ENCODE assay signal across 11 cellular contexts in the genomic region with DNA sequence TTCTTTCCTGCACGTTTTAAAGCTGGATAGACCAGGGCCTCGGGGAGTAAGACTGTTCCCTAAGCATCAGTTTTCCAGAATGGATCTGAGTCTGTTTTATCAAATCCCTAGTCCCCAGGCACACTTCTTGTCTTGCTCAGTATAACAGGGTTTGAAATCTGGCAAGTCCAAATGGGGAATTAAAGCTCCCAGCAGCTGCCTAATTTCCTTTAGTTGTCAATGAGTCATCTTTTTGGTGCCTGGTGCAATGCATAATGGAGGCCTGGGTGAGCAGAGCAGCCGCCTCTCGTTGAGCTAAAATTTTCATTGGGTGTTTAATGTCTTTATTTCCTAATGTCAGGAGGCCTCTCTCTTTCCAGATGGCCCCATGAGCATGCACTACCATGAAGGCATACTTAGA.
A peak's percentile ranks its signal among the peaks of the same experiment; 100 is the strongest.
DNase-seq lines count a peak whose midpoint lies in the region; ATAC-seq and TF ChIP-seq lines count a peak whose summit lies in the region.
"Had no signal": no experiment of that assay in that cellular context is flagged by ENCODE, and none has a peak within 500 bp of the region (broad histone marks: within the 10 kb centered on the region; RNA-seq: fewer than 3 reads in every experiment).

No MANE protein-coding gene starts in this region.

- no peak overlapping the region for H3K27ac ChIP-seq in SJCRH30
- H3K27ac ChIP-seq in WERI-Rb-1, result no peak overlapping the region
- H3K27ac ChIP-seq: VCaP had no signal

- H3K27me3 ChIP-seq in SJCRH30 (no peaks in the 10 kb centered on the region), WERI-Rb-1 (ENCODE audit: insufficient read depth, low read depth, severe bottlenecking) (no peaks in the 10 kb centered on the region)

- peak; percentile 84 for ATAC-seq in Right ventricle myocardium superior (ENCODE audit: poor library complexity)
- ATAC-seq in HG03354 (IDR thresholded peaks at IDR 0.05; ENCODE audit: poor library complexity, severe bottlenecking, unreplicated experiment), result no peak
- ATAC-seq: activated T-cell treated with anti-CD3 and anti-CD28 coated beads, Interleukin-2, amount 50 U/mL, for 4 hours had no signal

- H3K36me3 ChIP-seq in SJCRH30, result no peaks in the 10 kb centered on the region
- no peaks in the 10 kb centered on the region for H3K36me3 ChIP-seq in WERI-Rb-1

- H3K4me1 ChIP-seq in SJCRH30, result peaks cover 17% of the 10 kb centered on the region

- TF ChIP-seq CTCF in WERI-Rb-1 (IDR thresholded peaks at IDR 0.05; ENCODE audit: low read depth, low read length), result no peak

- intact Hi-C loops in Right ventricle myocardium superior (cut with DNase I), result no loop called here
- intact Hi-C loops in cardiac septum (cut with DNase I), result no loop called here

- H3K4me3 ChIP-seq in SJCRH30 (no peak overlapping the region), WERI-Rb-1 (ENCODE audit: low read depth, low read length) (no peak overlapping the region)
- H3K4me3 ChIP-seq: lung had no signal

- H3K9me3 ChIP-seq in SJCRH30 (replicated peaks) (no peaks in the 10 kb centered on the region), WERI-Rb-1 (ENCODE audit: severe bottlenecking) (no peaks in the 10 kb centered on the region)

- no peak for DNase-seq in Right ventricle myocardium superior
- DNase-seq in cardiac septum (ENCODE audit: low spot score), result no peak
- peak; percentile 45 to 74 for DNase-seq in SJCRH30
- DNase-seq in glomerular visceral epithelial cell (ENCODE audit: extremely low spot score), result peak; percentile 6
- DNase-seq in WERI-Rb-1, result no peak
- DNase-seq in NCI-H2227 treated with DMSO at 0.1 percent for 48 hours (lab: John Stamatoyannopoulos, UW), result no peak
- no peak for DNase-seq in activated effector memory CD4-positive, alpha-beta T cell treated with Interleukin-2 at 50 U/mL for 16 hours
- DNase-seq: activated T-cell treated with anti-CD3 and anti-CD28 coated beads, Interleukin-2, amount 50 U/mL, for 4 hours had no signal

Comparison
In these comparisons a context has a peak if more than half of its experiments do, and no peak if none do; other contexts are left out.
1. DNase-seq: peak in SJCRH30 (2 of 2) and glomerular visceral epithelial cell (single experiment); none in Right ventricle myocardium superior (single experiment), cardiac septum (single experiment), WERI-Rb-1 (single experiment), NCI-H2227 treated with DMSO at 0.1 percent for 48 hours (single experiment) and activated effector memory CD4-positive, alpha-beta T cell treated with Interleukin-2 at 50 U/mL for 16 hours (single experiment).